ENCODE assay signal across 21 cellular contexts in the genomic region with DNA sequence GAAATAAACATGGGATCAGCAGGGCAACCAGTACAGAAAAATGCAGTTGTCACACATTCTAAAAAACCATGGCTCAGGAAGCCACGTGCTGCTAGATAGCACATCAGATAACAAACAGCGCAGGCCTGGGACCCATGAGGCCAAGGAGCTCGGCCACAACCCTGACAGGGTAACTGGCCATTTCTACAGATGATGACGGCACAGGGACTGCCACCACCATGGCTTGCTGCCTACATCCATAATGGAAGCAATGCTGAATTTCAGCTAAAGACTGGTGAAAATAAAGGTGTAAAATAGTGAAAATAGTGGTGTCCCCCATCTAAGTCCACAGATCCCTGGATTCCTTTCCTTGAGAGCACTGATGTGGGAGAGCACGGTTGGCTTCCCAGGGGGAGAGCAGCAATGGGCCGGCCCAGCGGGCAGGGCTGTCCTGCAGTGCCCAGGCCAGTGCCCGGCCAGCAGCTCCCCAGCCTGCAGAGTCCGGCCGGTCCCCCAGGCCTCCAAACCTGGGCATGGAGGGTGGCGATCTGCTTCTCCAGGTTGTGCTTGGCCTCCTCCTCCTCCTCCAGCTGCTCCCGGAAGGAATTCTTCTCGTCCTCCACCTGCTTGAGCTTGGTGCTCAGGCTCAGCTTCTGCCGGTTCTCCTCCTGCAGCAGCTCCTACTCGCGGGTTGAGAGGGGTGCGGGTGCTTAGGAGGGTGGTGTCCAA. TPM values are rescaled to one million over a fixed set of nuclear protein-coding genes. Genes with fewer than 3 reads are reported as not detected.
A peak's percentile ranks its signal among the peaks of the same experiment; 100 is the strongest.
DNase-seq lines count a peak whose midpoint lies in the region; ATAC-seq and TF ChIP-seq lines count a peak whose summit lies in the region.
"Had no signal": no experiment of that assay in that cellular context is flagged by ENCODE, and none has a peak within 500 bp of the region (broad histone marks: within the 10 kb centered on the region; RNA-seq: fewer than 3 reads in every experiment).

No MANE protein-coding gene starts in this region.

- peaks cover 56 to 79% of the 10 kb centered on the region in 2 experiments; a peak in 3 of 4 replicates for H3K79me1 ChIP-seq in IMR-90 (ENCODE audit: low read depth in 1 of 2, low read length in 2 of 2)

- in situ Hi-C loops in IMR-90 (cut with MboI; ENCODE audit: low sequenced_read_pairs) = no loop called here

- BruUV-seq in IMR-90 (replicated peaks; lab: Mats Ljungman, UMichigan) = no TSS peak

- no peak overlapping the region for H3K27ac ChIP-seq in IMR-90 (ENCODE audit: insufficient read depth, low read length)
- H3K27ac ChIP-seq in right cardiac atrium (ENCODE audit: low read length) = no peak overlapping the region
- H3K27ac ChIP-seq: hepatocyte, HL-60 had no signal

- TF ChIP-seq RAD21 in IMR-90 (IDR thresholded peaks at IDR 0.05; ENCODE audit: low read length) = no peak

- dilution Hi-C loops in IMR-90 (cut with HindIII; ENCODE audit: low sequenced_read_pairs, unreplicated experiment) = no loop called here

- no peak overlapping the region for H3K14ac ChIP-seq in IMR-90 (replicated peaks; ENCODE audit: low read depth, low read length)

- H2BK15ac ChIP-seq in IMR-90 (ENCODE audit: low read depth, low read length) = no peak overlapping the region

- no CpG with 5 or more reads among the region's 17 CpGs for WGBS in IMR-90 (ENCODE audit: extremely low coverage in 2 of 2, insufficient read length in 1 of 2), 2 experiments
- 91% methylated on average over 17 of the region's 17 CpGs for WGBS in right cardiac atrium

- H3K4me2 ChIP-seq in IMR-90 (ENCODE audit: low read depth, low read length) = no peak overlapping the region
- H3K4me2 ChIP-seq: hepatocyte had no signal

- H4K8ac ChIP-seq in IMR-90 (ENCODE audit: low read depth in 2 of 2, low read length in 2 of 2) = no peak overlapping the region

- H2AFZ ChIP-seq in IMR-90 (replicated peaks; ENCODE audit: low read length, poor library complexity) = no peak overlapping the region
- H2AFZ ChIP-seq: hepatocyte had no signal

- H3K4me1 Mint-ChIP-seq in activated naive CD4-positive, alpha-beta T cell treated with anti-CD3 and anti-CD28 coated beads, Interleukin-2, amount 10 ng/mL, durations not matched to agents 7 days and 5 days = peaks cover 59% of the 10 kb centered on the region
- peaks cover 8 to 20% of the 10 kb centered on the region in 2 donors for H3K4me1 Mint-ChIP-seq in stimulated activated naive B cell treated with anti-CD40 and anti-IgM and Interleukin-4, amounts not matched to agents 10 μg/mL and 1 μg/mL and 100 μg/mL, for 72 hours

- no peak overlapping the region for H2BK5ac ChIP-seq in IMR-90 (ENCODE audit: low read depth, low read length, poor library complexity, severe bottlenecking)

- no peak overlapping the region for H3K4me3 Mint-ChIP-seq in activated naive CD4-positive, alpha-beta T cell treated with anti-CD3 and anti-CD28 coated beads, Interleukin-2, amount 10 ng/mL, durations not matched to agents 7 days and 5 days
- no peak overlapping the region for H3K4me3 Mint-ChIP-seq in stimulated activated naive B cell treated with anti-CD40 and anti-IgM and Interleukin-4, amounts not matched to agents 10 μg/mL and 1 μg/mL and 100 μg/mL, for 72 hours
- H3K4me3 Mint-ChIP-seq: activated T-cell treated with anti-CD3 and anti-CD28 coated beads, Interleukin-2, amount 50 U/mL, for 72 hours; stimulated activated naive CD8-positive, alpha-beta T cell treated with anti-CD3 and anti-CD28 coated beads, Interleukin-15, amount 100 ng/mL, for 72 hours; type B pancreatic cell had no signal

- H3K4me1 ChIP-seq in IMR-90 (ENCODE audit: control insufficient read depth, insufficient read depth, low read length) (no peaks in the 10 kb centered on the region), right cardiac atrium (ENCODE audit: control insufficient read depth, insufficient read depth, low read length) (no peaks in the 10 kb centered on the region)

- no peaks in the 10 kb centered on the region for H3K9me3 Mint-ChIP-seq in activated naive CD4-positive, alpha-beta T cell treated with anti-CD3 and anti-CD28 coated beads, Interleukin-2, amount 10 ng/mL, durations not matched to agents 7 days and 5 days
- no peaks in the 10 kb centered on the region for H3K9me3 Mint-ChIP-seq in stimulated activated naive B cell treated with anti-CD40 and anti-IgM and Interleukin-4, amounts not matched to agents 10 μg/mL and 1 μg/mL and 100 μg/mL, for 72 hours
- H3K9me3 Mint-ChIP-seq: activated T-cell treated with anti-CD3 and anti-CD28 coated beads, Interleukin-2, amount 50 U/mL, for 72 hours; type B pancreatic cell had no signal

- no peak for TF ChIP-seq CTCF in IMR-90 (conservative IDR thresholded peaks at IDR 0.05; ENCODE audit: low read depth, low read length)

- H3K56ac ChIP-seq in IMR-90 (ENCODE audit: extremely low read depth, insufficient read depth, low read length) = no peak overlapping the region

- POLR2A ChIA-PET in IMR-90 (lab: Charles Lee; ENCODE audit: unreplicated experiment) = no interaction called here

- H3K27me3 ChIP-seq in IMR-90 (ENCODE audit: control insufficient read depth, insufficient read depth, low read length) (no peaks in the 10 kb centered on the region), right cardiac atrium (ENCODE audit: control insufficient read depth, insufficient read depth) (no peaks in the 10 kb centered on the region)
- H3K27me3 ChIP-seq: hepatocyte had no signal

- H2AK9ac ChIP-seq in IMR-90 (replicated peaks; ENCODE audit: low read depth, low read length, poor library complexity) = peak overlapping the region; percentile 10

- H3K9ac ChIP-seq in IMR-90 (ENCODE audit: low read depth, low read length) = no peak overlapping the region

- ATAC-seq in IMR-90 (ENCODE audit: low read depth) = no peak
- ATAC-seq in right cardiac atrium = no peak
- no peak for ATAC-seq in stimulated activated naive B cell treated with anti-CD40 and anti-IgM and Interleukin-4, amounts not matched to agents 10 μg/mL and 1 μg/mL and 100 μg/mL, for 72 hours (replicated peaks)
- no peak for ATAC-seq in GM21825 (IDR thresholded peaks at IDR 0.05; ENCODE audit: unreplicated experiment)
- ATAC-seq: activated T-cell treated with anti-CD3 and anti-CD28 coated beads, Interleukin-2, amount 50 U/mL, for 72 hours; SK-N-SH treated with all-trans-retinoic acid at 6 μM for 48 hours; stimulated activated naive CD8-positive, alpha-beta T cell treated with anti-CD3 and anti-CD28 coated beads, Interleukin-15, amount 100 ng/mL, for 72 hours had no signal

- no peak overlapping the region for H3K18ac ChIP-seq in IMR-90 (ENCODE audit: low read depth, low read length)

- DNase-seq in activated naive CD4-positive, alpha-beta T cell treated with anti-CD3 and anti-CD28 coated beads, Interleukin-2, amount 10 ng/mL, durations not matched to agents 7 days and 5 days = no peak
- no peak for DNase-seq in activated naive CD4-positive, alpha-beta T cell treated with anti-CD3 and anti-CD28 coated beads, Interleukin-2, amount 50 U/mL, for 16 hours
- no peak for DNase-seq in IMR-90
- DNase-seq in right cardiac atrium = peak in 2 of 3 donors; percentile 39 to 45
- DNase-seq in stimulated activated naive B cell treated with anti-CD40 and anti-IgM and Interleukin-4, amounts not matched to agents 10 μg/mL and 1 μg/mL and 100 μg/mL, for 72 hours = no peak
- DNase-seq in NAMALWA (ENCODE audit: low spot score) = no peak
- no peak for DNase-seq in NCI-H2029 treated with DMSO at 0.1 percent for 48 hours (lab: John Stamatoyannopoulos, UW)
- DNase-seq: activated CD4-positive, alpha-beta T cell treated with anti-CD3 and anti-CD28 coated beads for 48 hours; activated T-cell treated with anti-CD3 and anti-CD28 coated beads, Interleukin-2, amount 50 U/mL, for 72 hours; amygdala; DND-41; midbrain; MM.1S; NCI-H187; NCI-H226; stimulated activated naive CD8-positive, alpha-beta T cell treated with anti-CD3 and anti-CD28 coated beads, Interleukin-15, amount 100 ng/mL, for 72 hours had no signal

- intact Hi-C loops in IMR-90 (cut with micrococcal nuclease) = no loop called here
- intact Hi-C loops in right cardiac atrium (cut with DNase I) = no loop called here

- no peak overlapping the region for H3K4ac ChIP-seq in IMR-90 (ENCODE audit: low read depth, low read length)

- CTCF ChIA-PET in activated naive CD4-positive, alpha-beta T cell treated with anti-CD3 and anti-CD28 coated beads, Interleukin-2, amount 10 ng/mL, durations not matched to agents 7 days and 5 days (lab: Charles Lee) = interaction anchor here (0.6 to 2.4 kb wide), 6 partner anchors 7 to 23 kb away, joined by 3 to 14 read pairs (median 5); no protein-coding TSS in a partner anchor
- CTCF ChIA-PET in IMR-90 (lab: Yijun Ruan, JAX) = no interaction called here

- no peak for TF ChIP-seq POLR2A in IMR-90 (IDR thresholded peaks at IDR 0.05; ENCODE audit: low read depth, low read length)

- H3K9me3 ChIP-seq in IMR-90 (ENCODE audit: control insufficient read depth, insufficient read depth, low read length) (no peaks in the 10 kb centered on the region), right cardiac atrium (ENCODE audit: control insufficient read depth, low read length) (no peaks in the 10 kb centered on the region)

- no peak overlapping the region for H3K23ac ChIP-seq in IMR-90 (ENCODE audit: low read depth, low read length)

- H3K27me3 Mint-ChIP-seq in activated naive CD4-positive, alpha-beta T cell treated with anti-CD3 and anti-CD28 coated beads, Interleukin-2, amount 10 ng/mL, durations not matched to agents 7 days and 5 days = no peaks in the 10 kb centered on the region
- no peaks in the 10 kb centered on the region for H3K27me3 Mint-ChIP-seq in stimulated activated naive B cell treated with anti-CD40 and anti-IgM and Interleukin-4, amounts not matched to agents 10 μg/mL and 1 μg/mL and 100 μg/mL, for 72 hours
- H3K27me3 Mint-ChIP-seq: stimulated activated naive CD8-positive, alpha-beta T cell treated with anti-CD3 and anti-CD28 coated beads, Interleukin-15, amount 100 ng/mL, for 72 hours; type B pancreatic cell had no signal

- peaks cover 76% of the 10 kb centered on the region for H3K36me3 Mint-ChIP-seq in activated naive CD4-positive, alpha-beta T cell treated with anti-CD3 and anti-CD28 coated beads, Interleukin-2, amount 10 ng/mL, durations not matched to agents 7 days and 5 days
- H3K36me3 Mint-ChIP-seq in stimulated activated naive B cell treated with anti-CD40 and anti-IgM and Interleukin-4, amounts not matched to agents 10 μg/mL and 1 μg/mL and 100 μg/mL, for 72 hours = peaks cover 68 to 80% of the 10 kb centered on the region in 2 donors

- no peaks in the 10 kb centered on the region for H3K9me1 ChIP-seq in IMR-90 (ENCODE audit: insufficient read depth, low read length)

- H2AK5ac ChIP-seq in IMR-90 (ENCODE audit: low read depth, low read length) = no peak overlapping the region

- H2BK120ac ChIP-seq in IMR-90 (ENCODE audit: low read depth, low read length) = no peak overlapping the region

- H4K5ac ChIP-seq in IMR-90 (ENCODE audit: low read depth, low read length) = no peak overlapping the region

- H4K91ac ChIP-seq in IMR-90 (ENCODE audit: insufficient read depth, low read depth, low read length) = no peak overlapping the region

- H2BK20ac ChIP-seq in IMR-90 (ENCODE audit: low read depth, low read length) = no peak overlapping the region

- no peak overlapping the region for H3K4me3 ChIP-seq in IMR-90 (ENCODE audit: insufficient read depth, low read depth, low read length)
- H3K4me3 ChIP-seq in right cardiac atrium (ENCODE audit: low read length) = no peak overlapping the region
- H3K4me3 ChIP-seq: hepatocyte had no signal

- peaks cover 85% of the 10 kb centered on the region for H4K20me1 ChIP-seq in IMR-90 (ENCODE audit: insufficient read depth, low read length)

- peak overlapping the region; percentile 78 for H3K27ac Mint-ChIP-seq in activated naive CD4-positive, alpha-beta T cell treated with anti-CD3 and anti-CD28 coated beads, Interleukin-2, amount 10 ng/mL, durations not matched to agents 7 days and 5 days
- H3K27ac Mint-ChIP-seq in stimulated activated naive B cell treated with anti-CD40 and anti-IgM and Interleukin-4, amounts not matched to agents 10 μg/mL and 1 μg/mL and 100 μg/mL, for 72 hours = peak overlapping the region; percentile 62

- H3K36me3 ChIP-seq in IMR-90 (ENCODE audit: control insufficient read depth, insufficient read depth, low read length) = peaks cover 85% of the 10 kb centered on the region

RNA-seq across cellular contexts. Expression of a gene that starts 40.0 kb away (rescaled TPM):
- total RNA-seq in IMR-90 (2012; rRNA removed) (0.36 and 0.56 TPM in 2 replicates), right cardiac atrium (10 to 100 TPM; 14.0 to 29.8 (median 16.9) TPM)
- polyA plus RNA-seq in IMR-90 (2012; rRNA removed) (0.69 and 0.77 TPM in 2 replicates), right cardiac atrium (13.6 TPM)
- 0.38 and 0.84 TPM in 2 replicates for polyA plus RNA-seq in IMR-90 (2012; cell fraction: cytosol; rRNA removed)
- 0.42 and 0.97 TPM in 2 replicates for polyA plus RNA-seq in IMR-90 (2012; cell fraction: nucleus; rRNA removed; ENCODE audit: low replicate concordance)

RNA-seq across cellular contexts. Expression of a gene that starts 53.6 kb away (rescaled TPM):
- total RNA-seq in IMR-90 (2012; rRNA removed) (40.3 and 57.5 TPM in 2 replicates), right cardiac atrium (10 to 100 TPM; 39.9 to 54.8 (median 42.9) TPM)
- polyA plus RNA-seq in IMR-90 (2012; rRNA removed) (13.0 and 13.1 TPM in 2 replicates), right cardiac atrium (29.1 TPM)
- 10.4 and 12.2 TPM in 2 replicates for polyA plus RNA-seq in IMR-90 (2012; cell fraction: cytosol; rRNA removed)
- 21.4 and 27.7 TPM in 2 replicates for polyA plus RNA-seq in IMR-90 (2012; cell fraction: nucleus; rRNA removed; ENCODE audit: low replicate concordance)

Comparison
In these comparisons a context has a peak if more than half of its experiments do, and no peak if none do; other contexts are left out.
1. DNase-seq: peak in right cardiac atrium (2 of 3); none in activated naive CD4-positive, alpha-beta T cell treated with anti-CD3 and anti-CD28 coated beads, Interleukin-2, amount 10 ng/mL, durations not matched to agents 7 days and 5 days (single experiment), activated naive CD4-positive, alpha-beta T cell treated with anti-CD3 and anti-CD28 coated beads, Interleukin-2, amount 50 U/mL, for 16 hours (single experiment), IMR-90 (single experiment), stimulated activated naive B cell treated with anti-CD40 and anti-IgM and Interleukin-4, amounts not matched to agents 10 μg/mL and 1 μg/mL and 100 μg/mL, for 72 hours (single experiment), NAMALWA (single experiment) and NCI-H2029 treated with DMSO at 0.1 percent for 48 hours (single experiment).